ENCODE assay signal across 1 cellular context in genomic region chr2:172172513-172173217, GRCh38.
TF ChIP-seq lines count a peak whose summit lies in the region.

No MANE protein-coding gene starts in this region.

TF ChIP-seq in GM23338, 12 proteins besides CTCF, POLR2A, EP300 and RAD21 (continued from another document):
- TF ChIP-seq ZNF462 (CRISPR knock-in tag; IDR thresholded peaks at IDR 0.05), result no peak
- TF ChIP-seq, protein P1, sequence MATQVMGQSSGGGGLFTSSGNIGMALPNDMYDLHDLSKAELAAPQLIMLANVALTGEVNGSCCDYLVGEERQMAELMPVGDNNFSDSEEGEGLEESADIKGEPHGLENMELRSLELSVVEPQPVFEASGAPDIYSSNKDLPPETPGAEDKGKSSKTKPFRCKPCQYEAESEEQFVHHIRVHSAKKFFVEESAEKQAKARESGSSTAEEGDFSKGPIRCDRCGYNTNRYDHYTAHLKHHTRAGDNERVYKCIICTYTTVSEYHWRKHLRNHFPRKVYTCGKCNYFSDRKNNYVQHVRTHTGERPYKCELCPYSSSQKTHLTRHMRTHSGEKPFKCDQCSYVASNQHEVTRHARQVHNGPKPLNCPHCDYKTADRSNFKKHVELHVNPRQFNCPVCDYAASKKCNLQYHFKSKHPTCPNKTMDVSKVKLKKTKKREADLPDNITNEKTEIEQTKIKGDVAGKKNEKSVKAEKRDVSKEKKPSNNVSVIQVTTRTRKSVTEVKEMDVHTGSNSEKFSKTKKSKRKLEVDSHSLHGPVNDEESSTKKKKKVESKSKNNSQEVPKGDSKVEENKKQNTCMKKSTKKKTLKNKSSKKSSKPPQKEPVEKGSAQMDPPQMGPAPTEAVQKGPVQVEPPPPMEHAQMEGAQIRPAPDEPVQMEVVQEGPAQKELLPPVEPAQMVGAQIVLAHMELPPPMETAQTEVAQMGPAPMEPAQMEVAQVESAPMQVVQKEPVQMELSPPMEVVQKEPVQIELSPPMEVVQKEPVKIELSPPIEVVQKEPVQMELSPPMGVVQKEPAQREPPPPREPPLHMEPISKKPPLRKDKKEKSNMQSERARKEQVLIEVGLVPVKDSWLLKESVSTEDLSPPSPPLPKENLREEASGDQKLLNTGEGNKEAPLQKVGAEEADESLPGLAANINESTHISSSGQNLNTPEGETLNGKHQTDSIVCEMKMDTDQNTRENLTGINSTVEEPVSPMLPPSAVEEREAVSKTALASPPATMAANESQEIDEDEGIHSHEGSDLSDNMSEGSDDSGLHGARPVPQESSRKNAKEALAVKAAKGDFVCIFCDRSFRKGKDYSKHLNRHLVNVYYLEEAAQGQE (IDR thresholded peaks at IDR 0.05; ENCODE audit: unreplicated experiment), result no peak
- TF ChIP-seq ZNF114 (CRISPR knock-in tag; IDR thresholded peaks at IDR 0.05), result no peak
- TF ChIP-seq, protein P2, sequence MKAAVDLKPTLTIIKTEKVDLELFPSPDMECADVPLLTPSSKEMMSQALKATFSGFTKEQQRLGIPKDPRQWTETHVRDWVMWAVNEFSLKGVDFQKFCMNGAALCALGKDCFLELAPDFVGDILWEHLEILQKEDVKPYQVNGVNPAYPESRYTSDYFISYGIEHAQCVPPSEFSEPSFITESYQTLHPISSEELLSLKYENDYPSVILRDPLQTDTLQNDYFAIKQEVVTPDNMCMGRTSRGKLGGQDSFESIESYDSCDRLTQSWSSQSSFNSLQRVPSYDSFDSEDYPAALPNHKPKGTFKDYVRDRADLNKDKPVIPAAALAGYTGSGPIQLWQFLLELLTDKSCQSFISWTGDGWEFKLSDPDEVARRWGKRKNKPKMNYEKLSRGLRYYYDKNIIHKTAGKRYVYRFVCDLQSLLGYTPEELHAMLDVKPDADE (IDR thresholded peaks at IDR 0.05), result no peak
- TF ChIP-seq CREB1 (CRISPR knock-in tag; IDR thresholded peaks at IDR 0.05; ENCODE audit: low read depth), result no peak
